8 cellular contexts compared by ENCODE assay signal in genomic region chr12:106301241-106301610, GRCh38. TPM values are rescaled to one million over a fixed set of nuclear protein-coding genes. Genes with fewer than 3 reads are reported as not detected.
DNase-seq lines count a peak whose midpoint lies in the region; ATAC-seq, FAIRE-seq and TF ChIP-seq lines count a peak whose summit lies in the region.

No MANE protein-coding gene starts in this region.

- H3K4me1 Mint-ChIP-seq in CD8-positive, alpha-beta memory T cell = peaks cover 45 to 52% (median 52%) of the 10 kb centered on the region in 3 donors
- peaks cover 11% of the 10 kb centered on the region for H3K4me1 Mint-ChIP-seq in endothelial cell (ENCODE audit: unreplicated experiment)

- CTCF ChIA-PET in CD8-positive, alpha-beta memory T cell (lab: Charles Lee) = interaction anchor here (0.9 to 2.7 kb wide), 10 partner anchors 10 to 803 kb away, joined by 3 to 19 read pairs (median 6); partner anchors contain the start of gene POLR3B
- CTCF ChIA-PET in OCI-LY7 (lab: Charles Lee; ENCODE audit: unreplicated experiment) = interaction anchor here (1.6 kb wide), 1 partner anchor 57 kb away, joined by 5 read pairs; the partner anchor contains the start of gene POLR3B

- H3K9me3 ChIP-seq in CD8-positive, alpha-beta memory T cell (ENCODE audit: low read length) = no peaks in the 10 kb centered on the region
- H3K9me3 ChIP-seq in OCI-LY7 (ENCODE audit: low read length) (no peaks in the 10 kb centered on the region), pancreas (no peaks in the 10 kb centered on the region)

- peak overlapping the region; percentile 72 for H3K4me3 ChIP-seq in CD8-positive, alpha-beta memory T cell (ENCODE audit: low read length)
- H3K4me3 ChIP-seq in OCI-LY7 (ENCODE audit: low read depth, low read length, poor library complexity, severe bottlenecking) (peak overlapping the region; percentile 95), pancreas (no peak overlapping the region), foreskin fibroblast (ENCODE audit: low read depth in 1 of 2, low read length in 2 of 2) (no peak overlapping the region)

- FAIRE-seq in pancreas (lab: Jason Lieb, UNC) = no peak

- H4K20me1 ChIP-seq in OCI-LY7 (ENCODE audit: insufficient read depth, low read length) = no peaks in the 10 kb centered on the region

- no peak for DNase-seq in CD8-positive, alpha-beta memory T cell
- DNase-seq in OCI-LY7 (ENCODE audit: low spot score) (no peak), endothelial cell (ENCODE audit: low spot score) (no peak), pancreas (no peak), foreskin fibroblast (no peak)

- WGBS in pancreas, 2 donors = 0 to 8% methylated on average over 1 of the region's 1 CpG

- no peaks in the 10 kb centered on the region for H3K9me3 Mint-ChIP-seq in CD8-positive, alpha-beta memory T cell
- H3K9me3 Mint-ChIP-seq in endothelial cell (ENCODE audit: unreplicated experiment) = no peaks in the 10 kb centered on the region

- H3K4me2 ChIP-seq in OCI-LY7 (ENCODE audit: low read length) = peak overlapping the region; percentile 86

- no peaks in the 10 kb centered on the region for H3K36me3 ChIP-seq in CD8-positive, alpha-beta memory T cell (ENCODE audit: insufficient read depth, low read length)
- H3K36me3 ChIP-seq in OCI-LY7 (ENCODE audit: insufficient read depth, low read length) (no peaks in the 10 kb centered on the region), pancreas (no peaks in the 10 kb centered on the region)

- no peak for ATAC-seq in pancreas
- no peak for ATAC-seq in HG03457 (IDR thresholded peaks at IDR 0.05; ENCODE audit: unreplicated experiment)
- ATAC-seq in activated CD4-positive, CD25-positive, alpha-beta regulatory T cell treated with anti-CD3 and anti-CD28 coated beads, Interleukin-2, amount 50 U/mL, for 24 hours = no peak
- ATAC-seq in HG02610 (IDR thresholded peaks at IDR 0.05; ENCODE audit: unreplicated experiment) = no peak

- intact Hi-C loops in OCI-LY7 (cut with micrococcal nuclease; ENCODE audit: unreplicated experiment) (loop anchor here (2.0 to 5.0 kb wide), 3 partner anchors 52 to 656 kb away; partner anchors contain the start of genes CKAP4, POLR3B and TMEM263), pancreas (cut with DNase I) (no loop called here)

- peaks cover 0 to 27% (median 0%) of the 10 kb centered on the region in 3 donors for H3K36me3 Mint-ChIP-seq in CD8-positive, alpha-beta memory T cell
- no peaks in the 10 kb centered on the region for H3K36me3 Mint-ChIP-seq in endothelial cell (ENCODE audit: low read depth, unreplicated experiment)

- no peaks in the 10 kb centered on the region for H3K79me2 ChIP-seq in OCI-LY7 (ENCODE audit: insufficient read depth, low read depth, low read length)

- H3K4me1 ChIP-seq in CD8-positive, alpha-beta memory T cell (ENCODE audit: insufficient read depth, low read length) = peaks cover 47% of the 10 kb centered on the region
- peaks cover 43% of the 10 kb centered on the region for H3K4me1 ChIP-seq in OCI-LY7 (ENCODE audit: insufficient read depth, low read length, poor library complexity, severe bottlenecking)
- peaks cover 0 to 20% (median 6%) of the 10 kb centered on the region in 3 donors for H3K4me1 ChIP-seq in pancreas

- TF ChIP-seq CTCF in OCI-LY7 (conservative IDR thresholded peaks at IDR 0.05; ENCODE audit: low read length) (no peak), endothelial cell (IDR thresholded peaks at IDR 0.05; ENCODE audit: unreplicated experiment) (no peak), pancreas (IDR thresholded peaks at IDR 0.05) (no peak), foreskin fibroblast (IDR thresholded peaks at IDR 0.05; ENCODE audit: low read depth, low read length) (no peak)

- POLR2A ChIA-PET in CD8-positive, alpha-beta memory T cell (lab: Charles Lee) = interaction anchor here (0.5 to 3.1 kb wide), 8 partner anchors 19 to 1065 kb away, joined by 3 to 15 read pairs (median 5); partner anchors contain the start of genes APPL2, CKAP4, POLR3B and TMEM263
- POLR2A ChIA-PET in OCI-LY7 (lab: Charles Lee) = interaction anchor here (0.5 to 2.0 kb wide), 9 partner anchors 9 to 839 kb away, joined by 3 to 7 read pairs (median 6); partner anchors contain the start of gene POLR3B

- H3K27ac Mint-ChIP-seq in CD8-positive, alpha-beta memory T cell = peak overlapping the region; percentile 95 to 100 (median 98)
- peak overlapping the region; percentile 88 for H3K27ac Mint-ChIP-seq in endothelial cell (ENCODE audit: unreplicated experiment)

- H3K27ac ChIP-seq in CD8-positive, alpha-beta memory T cell (ENCODE audit: low read depth, low read length) = peak overlapping the region; percentile 84
- H3K27ac ChIP-seq in OCI-LY7 (ENCODE audit: low read depth, low read length, poor library complexity, severe bottlenecking) = peak overlapping the region; percentile 57
- H3K27ac ChIP-seq in pancreas = peak overlapping the region; percentile 94 to 98 (median 94)

- peak overlapping the region; percentile 93 for H2AFZ ChIP-seq in OCI-LY7 (ENCODE audit: low read length)

- BruUV-seq in OCI-LY7 (replicated peaks; lab: Mats Ljungman, UMichigan) = no TSS peak

- no peaks in the 10 kb centered on the region for H3K27me3 ChIP-seq in CD8-positive, alpha-beta memory T cell (ENCODE audit: insufficient read depth, low read length, poor library complexity, severe bottlenecking)
- no peaks in the 10 kb centered on the region for H3K27me3 ChIP-seq in pancreas

- H3K9me2 ChIP-seq in OCI-LY7 (ENCODE audit: insufficient read depth, low read length) = no peaks in the 10 kb centered on the region

- peaks cover 0 to 8% of the 10 kb centered on the region in 2 donors for H3K27me3 Mint-ChIP-seq in CD8-positive, alpha-beta memory T cell
- peaks cover 20% of the 10 kb centered on the region for H3K27me3 Mint-ChIP-seq in endothelial cell (ENCODE audit: unreplicated experiment)

- peak overlapping the region; percentile 82 to 98 (median 95) for H3K4me3 Mint-ChIP-seq in CD8-positive, alpha-beta memory T cell
- H3K4me3 Mint-ChIP-seq in endothelial cell (ENCODE audit: unreplicated experiment) = peak overlapping the region; percentile 89

RNA-seq across cellular contexts. Expression of gene TCP11L2, which starts 1.3 kb away (rescaled TPM):
- 10 to 100 TPM; 11.8 to 13.0 TPM for total RNA-seq in CD8-positive, alpha-beta memory T cell
- 19.3 TPM for polyA plus RNA-seq in CD8-positive, alpha-beta memory T cell
- total RNA-seq in OCI-LY7 (2014; rRNA removed; shearing (Covaris generic)) = 1.2 and 1.8 TPM in 2 replicates
- total RNA-seq in OCI-LY7 (2022) = 9.8 and 10.4 TPM in 2 replicates
- 14.0 TPM for total RNA-seq in endothelial cell (ENCODE audit: unreplicated experiment)
- 10 to 100 TPM in 4 of 6 donors, 1 to 10 TPM in 2; 7.3 to 24.4 (median 12.9) TPM for total RNA-seq in pancreas
- 1 to 10 TPM; 3.5 to 4.6 TPM for polyA plus RNA-seq in pancreas

RNA-seq across cellular contexts. Expression of gene CKAP4, which starts 53.4 kb away (rescaled TPM):
- 10 to 100 TPM; 10.1 to 11.3 TPM for total RNA-seq in CD8-positive, alpha-beta memory T cell
- 7.6 TPM for polyA plus RNA-seq in CD8-positive, alpha-beta memory T cell
- 17.5 and 18.9 TPM in 2 replicates for total RNA-seq in OCI-LY7 (2014; rRNA removed; shearing (Covaris generic))
- total RNA-seq in OCI-LY7 (2022) = 31.9 and 40.5 TPM in 2 replicates
- 76.7 TPM for total RNA-seq in endothelial cell (ENCODE audit: unreplicated experiment)
- total RNA-seq in pancreas = 10 to 100 TPM; 19.8 to 45.3 (median 28.4) TPM
- 10 to 100 TPM in 1 of 2 donors, 1 to 10 TPM in 1; 5.6 to 14.3 TPM for polyA plus RNA-seq in pancreas

RNA-seq across cellular contexts. Expression of gene POLR3B, which starts 56.3 kb away (rescaled TPM):
- total RNA-seq in CD8-positive, alpha-beta memory T cell = 10 to 100 TPM; 13.4 to 14.6 TPM
- polyA plus RNA-seq in CD8-positive, alpha-beta memory T cell = 5.3 TPM
- total RNA-seq in OCI-LY7 (2014; rRNA removed; shearing (Covaris generic)) = 14.7 and 18.1 TPM in 2 replicates
- total RNA-seq in OCI-LY7 (2022) (14.3 and 17.6 TPM in 2 replicates), endothelial cell (ENCODE audit: unreplicated experiment) (7.5 TPM), pancreas (1 to 10 TPM; 4.0 to 7.9 (median 5.9) TPM)
- 1 to 10 TPM; 1.9 to 3.1 TPM for polyA plus RNA-seq in pancreas

Comparison
In these comparisons a context has a peak if more than half of its experiments do, and no peak if none do; other contexts are left out.
1. H3K4me3 ChIP-seq: peak in CD8-positive, alpha-beta memory T cell (single experiment) and OCI-LY7 (single experiment); none in pancreas (0 of 4) and foreskin fibroblast (0 of 2).
2. Peak in every context shown above with its lines, with median percentiles within 50 percentile points of each other: H3K27ac ChIP-seq.